In the genomic region with DNA sequence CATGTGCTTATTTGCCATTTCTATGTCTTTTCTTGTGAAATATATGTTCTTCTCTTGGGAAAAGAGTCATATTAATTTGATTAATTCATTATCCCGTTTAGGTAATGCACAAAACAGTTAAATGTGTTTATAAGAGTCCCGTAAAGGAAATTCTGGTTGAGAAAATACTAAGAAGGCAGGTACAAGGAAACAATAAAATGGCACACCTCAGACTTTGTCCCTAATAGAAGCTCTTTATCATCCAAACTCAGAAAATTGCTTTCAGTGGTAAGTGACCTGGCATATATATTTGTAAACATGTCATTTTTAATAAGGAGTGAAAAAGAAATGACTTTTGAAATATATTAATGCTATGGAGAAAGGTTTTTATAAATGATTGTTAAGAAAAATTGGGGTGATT, we compare ENCODE assay signal across 39 cellular contexts.
"Had no signal": no experiment of that assay in that cellular context is flagged by ENCODE, and none has a peak within 500 bp of the region (broad histone marks: within the 10 kb centered on the region; RNA-seq: fewer than 3 reads in every experiment).

No MANE protein-coding gene starts in this region.

- H3K4me1 Mint-ChIP-seq: activated naive CD4-positive, alpha-beta T cell treated with anti-CD3 and anti-CD28 coated beads, Interleukin-2, amount 10 ng/mL, durations not matched to agents 7 days and 5 days; activated naive CD4-positive, alpha-beta T cell treated with anti-CD3 and anti-CD28 coated beads, Interleukin-2, amount 50 U/mL, for 24 hours; activated naive CD8-positive, alpha-beta T cell treated with anti-CD3 and anti-CD28 coated beads, Interleukin-2, amount 10 ng/mL, durations not matched to agents 7 days and 5 days; activated naive CD8-positive, alpha-beta T cell treated with anti-CD3 and anti-CD28 coated beads, Interleukin-2, amount 50 U/mL, for 24 hours; activated T-helper 17 cell treated with anti-CD3 and anti-CD28 coated beads, Interleukin-2, amount 50 U/mL, for 72 hours; central memory CD8-positive, alpha-beta T cell had no signal

- H3K27ac ChIP-seq: adrenal gland, ascending aorta, body of pancreas, brain microvascular endothelial cell, breast epithelium, cardiac muscle cell had no signal

- DNase-seq: activated effector memory CD4-positive, alpha-beta T cell treated with anti-CD3 and anti-CD28 coated beads, Interleukin-2, amount 50 U/mL, for 16 hours; activated effector memory CD4-positive, alpha-beta T cell treated with Interleukin-2 at 50 U/mL for 16 hours; activated gamma-delta T cell; activated gamma-delta T cell treated with Interleukin-2 at 50 U/mL for 16 hours; activated naive CD4-positive, alpha-beta T cell; activated naive CD4-positive, alpha-beta T cell treated with anti-CD3 and anti-CD28 coated beads for 36 hours; activated naive CD4-positive, alpha-beta T cell treated with anti-CD3 and anti-CD28 coated beads, Interleukin-2, amount 10 ng/mL, durations not matched to agents 7 days and 5 days; activated naive CD4-positive, alpha-beta T cell treated with anti-CD3 and anti-CD28 coated beads, Interleukin-2, amount 50 U/mL, for 16 hours; activated naive CD4-positive, alpha-beta T cell treated with Interleukin-2 at 50 U/mL for 16 hours; activated naive CD8-positive, alpha-beta T cell treated with anti-CD3 and anti-CD28 coated beads for 36 hours; activated naive CD8-positive, alpha-beta T cell treated with anti-CD3 and anti-CD28 coated beads, Interleukin-2, amount 10 ng/mL, durations not matched to agents 7 days and 5 days; activated naive CD8-positive, alpha-beta T cell treated with anti-CD3 and anti-CD28 coated beads, Interleukin-2, amount 50 U/mL, for 24 hours; activated T-cell treated with anti-CD3 and anti-CD28 coated beads for 4 hours; activated T-cell treated with anti-CD3 and anti-CD28 coated beads, Interleukin-2, amount 50 U/mL, for 1 hour; activated T-cell treated with anti-CD3 and anti-CD28 coated beads, Interleukin-2, amount 50 U/mL, for 24 hours; activated T-cell treated with anti-CD3 and anti-CD28 coated beads, Interleukin-2, amount 50 U/mL, for 4 hours; activated T-cell treated with anti-CD3 and anti-CD28 coated beads, Interleukin-2, amount 50 U/mL, for 48 hours; activated T-cell treated with anti-CD3 and anti-CD28 coated beads, Interleukin-2, amount 50 U/mL, for 72 hours; adrenal gland; amniotic stem cell; amygdala; anterior cingulate cortex; aorta; body of pancreas; brain microvascular endothelial cell; caudate nucleus; cerebellar nuclear complex had no signal

- H3K4me3 Mint-ChIP-seq: activated naive CD4-positive, alpha-beta T cell treated with anti-CD3 and anti-CD28 coated beads for 36 hours; activated naive CD4-positive, alpha-beta T cell treated with anti-CD3 and anti-CD28 coated beads, Interleukin-2, amount 10 ng/mL, durations not matched to agents 7 days and 5 days; activated naive CD4-positive, alpha-beta T cell treated with anti-CD3 and anti-CD28 coated beads, Interleukin-2, amount 50 U/mL, for 24 hours; activated naive CD8-positive, alpha-beta T cell; activated naive CD8-positive, alpha-beta T cell treated with anti-CD3 and anti-CD28 coated beads for 36 hours; activated naive CD8-positive, alpha-beta T cell treated with anti-CD3 and anti-CD28 coated beads, Interleukin-2, amount 10 ng/mL, durations not matched to agents 7 days and 5 days; activated naive CD8-positive, alpha-beta T cell treated with anti-CD3 and anti-CD28 coated beads, Interleukin-2, amount 50 U/mL, for 24 hours; activated T-cell treated with anti-CD3 and anti-CD28 coated beads, Interleukin-2, amount 50 U/mL, for 24 hours; activated T-cell treated with anti-CD3 and anti-CD28 coated beads, Interleukin-2, amount 50 U/mL, for 4 hours; activated T-cell treated with anti-CD3 and anti-CD28 coated beads, Interleukin-2, amount 50 U/mL, for 72 hours; activated T-helper 1 cell treated with anti-CD3 and anti-CD28 coated beads, Interleukin-12 subunit alpha, Interleukin-12 subunit beta, Interleukin-2, Interleukin-4 antibody, amounts not matched to agents 30 ng/mL and 10 ng/mL and 1 ng/mL, durations not matched to agents 14 hours and 24 hours and 36 hours; activated T-helper 17 cell treated with anti-CD3 and anti-CD28 coated beads, Interleukin-2, amount 50 U/mL, for 72 hours; brain; central memory CD8-positive, alpha-beta T cell had no signal

- H3K4me3 ChIP-seq: adrenal gland, ascending aorta, body of pancreas, breast epithelium, cardiac muscle cell had no signal

- H3K9me3 Mint-ChIP-seq: activated naive CD4-positive, alpha-beta T cell treated with anti-CD3 and anti-CD28 coated beads for 36 hours; activated naive CD4-positive, alpha-beta T cell treated with anti-CD3 and anti-CD28 coated beads, Interleukin-2, amount 10 ng/mL, durations not matched to agents 7 days and 5 days; activated naive CD4-positive, alpha-beta T cell treated with anti-CD3 and anti-CD28 coated beads, Interleukin-2, amount 50 U/mL, for 72 hours; activated naive CD8-positive, alpha-beta T cell treated with anti-CD3 and anti-CD28 coated beads for 36 hours; activated naive CD8-positive, alpha-beta T cell treated with anti-CD3 and anti-CD28 coated beads, Interleukin-2, amount 10 ng/mL, durations not matched to agents 7 days and 5 days; activated naive CD8-positive, alpha-beta T cell treated with anti-CD3 and anti-CD28 coated beads, Interleukin-2, amount 50 U/mL, for 24 hours; activated T-cell treated with anti-CD3 and anti-CD28 coated beads, Interleukin-2, amount 50 U/mL, for 24 hours; activated T-helper 1 cell treated with anti-CD3 and anti-CD28 coated beads, Interleukin-12 subunit alpha, Interleukin-12 subunit beta, Interleukin-2, Interleukin-4 antibody, amounts not matched to agents 30 ng/mL and 10 ng/mL and 1 ng/mL, durations not matched to agents 14 hours and 24 hours and 36 hours; activated T-helper 17 cell treated with anti-CD3 and anti-CD28 coated beads, Interleukin-2, amount 50 U/mL, for 72 hours; activated T-helper 2 cell treated with anti-CD3 and anti-CD28 coated beads, Interferon-gamma antibody, Interleukin-2, Interleukin-4, amounts not matched to agents 10 μg/mL and 5 μg/mL and 100 μg/mL, durations not matched to agents 14 hours and 24 hours and 36 hours; central memory CD8-positive, alpha-beta T cell had no signal

- FAIRE-seq: bronchial epithelial cell had no signal

- H3K27me3 ChIP-seq: adrenal gland, ascending aorta, body of pancreas, brain microvascular endothelial cell, breast epithelium, cardiac muscle cell had no signal

- H3K9me3 ChIP-seq: body of pancreas, breast epithelium had no signal

- H3K4me1 ChIP-seq: adrenal gland, ascending aorta, breast epithelium had no signal

- H3K27me3 Mint-ChIP-seq: activated naive CD4-positive, alpha-beta T cell treated with anti-CD3 and anti-CD28 coated beads, Interleukin-2, amount 10 ng/mL, durations not matched to agents 7 days and 5 days; activated naive CD8-positive, alpha-beta T cell treated with anti-CD3 and anti-CD28 coated beads, Interleukin-2, amount 10 ng/mL, durations not matched to agents 7 days and 5 days had no signal

- H3K36me3 Mint-ChIP-seq: activated naive CD4-positive, alpha-beta T cell treated with anti-CD3 and anti-CD28 coated beads, Interleukin-2, amount 10 ng/mL, durations not matched to agents 7 days and 5 days; activated naive CD4-positive, alpha-beta T cell treated with anti-CD3 and anti-CD28 coated beads, Interleukin-2, amount 50 U/mL, for 24 hours; activated naive CD4-positive, alpha-beta T cell treated with anti-CD3 and anti-CD28 coated beads, Interleukin-2, amount 50 U/mL, for 72 hours; activated naive CD8-positive, alpha-beta T cell; activated naive CD8-positive, alpha-beta T cell treated with anti-CD3 and anti-CD28 coated beads for 36 hours; activated naive CD8-positive, alpha-beta T cell treated with anti-CD3 and anti-CD28 coated beads, Interleukin-2, amount 10 ng/mL, durations not matched to agents 7 days and 5 days; brain had no signal

- ATAC-seq: activated naive CD4-positive, alpha-beta T cell treated with anti-CD3 and anti-CD28 coated beads, Interleukin-2, amount 50 U/mL, for 72 hours; activated naive CD8-positive, alpha-beta T cell treated with anti-CD3 and anti-CD28 coated beads, Interleukin-2, amount 50 U/mL, for 24 hours; activated T-cell treated with anti-CD3 and anti-CD28 coated beads, Interleukin-2, amount 50 U/mL, for 4 hours; activated T-cell treated with anti-CD3 and anti-CD28 coated beads, Interleukin-2, amount 50 U/mL, for 72 hours; activated T-helper 17 cell treated with anti-CD3 and anti-CD28 coated beads, Interleukin-2, amount 50 U/mL, for 72 hours; body of pancreas had no signal

- H3K27ac Mint-ChIP-seq: activated naive CD4-positive, alpha-beta T cell treated with anti-CD3 and anti-CD28 coated beads for 36 hours; activated naive CD4-positive, alpha-beta T cell treated with anti-CD3 and anti-CD28 coated beads, Interleukin-2, amount 10 ng/mL, durations not matched to agents 7 days and 5 days; activated naive CD4-positive, alpha-beta T cell treated with anti-CD3 and anti-CD28 coated beads, Interleukin-2, amount 50 U/mL, for 24 hours; activated naive CD4-positive, alpha-beta T cell treated with anti-CD3 and anti-CD28 coated beads, Interleukin-2, amount 50 U/mL, for 72 hours; activated naive CD8-positive, alpha-beta T cell; activated naive CD8-positive, alpha-beta T cell treated with anti-CD3 and anti-CD28 coated beads for 36 hours; activated naive CD8-positive, alpha-beta T cell treated with anti-CD3 and anti-CD28 coated beads, Interleukin-2, amount 10 ng/mL, durations not matched to agents 7 days and 5 days; activated naive CD8-positive, alpha-beta T cell treated with anti-CD3 and anti-CD28 coated beads, Interleukin-2, amount 50 U/mL, for 24 hours; activated T-cell treated with anti-CD3 and anti-CD28 coated beads, Interleukin-2, amount 50 U/mL, for 24 hours; activated T-cell treated with anti-CD3 and anti-CD28 coated beads, Interleukin-2, amount 50 U/mL, for 72 hours; activated T-helper 1 cell treated with anti-CD3 and anti-CD28 coated beads, Interleukin-12 subunit alpha, Interleukin-12 subunit beta, Interleukin-2, Interleukin-4 antibody, amounts not matched to agents 30 ng/mL and 10 ng/mL and 1 ng/mL, durations not matched to agents 14 hours and 24 hours and 36 hours; activated T-helper 17 cell treated with anti-CD3 and anti-CD28 coated beads, Interleukin-2, amount 50 U/mL, for 72 hours; activated T-helper 2 cell treated with anti-CD3 and anti-CD28 coated beads, Interferon-gamma antibody, Interleukin-2, Interleukin-4, amounts not matched to agents 10 μg/mL and 5 μg/mL and 100 μg/mL, durations not matched to agents 14 hours and 24 hours and 36 hours; brain had no signal

- H3K36me3 ChIP-seq: adrenal gland, ascending aorta, brain microvascular endothelial cell, breast epithelium, cardiac muscle cell had no signal
